8 cellular contexts compared by ENCODE assay signal in the genomic region with DNA sequence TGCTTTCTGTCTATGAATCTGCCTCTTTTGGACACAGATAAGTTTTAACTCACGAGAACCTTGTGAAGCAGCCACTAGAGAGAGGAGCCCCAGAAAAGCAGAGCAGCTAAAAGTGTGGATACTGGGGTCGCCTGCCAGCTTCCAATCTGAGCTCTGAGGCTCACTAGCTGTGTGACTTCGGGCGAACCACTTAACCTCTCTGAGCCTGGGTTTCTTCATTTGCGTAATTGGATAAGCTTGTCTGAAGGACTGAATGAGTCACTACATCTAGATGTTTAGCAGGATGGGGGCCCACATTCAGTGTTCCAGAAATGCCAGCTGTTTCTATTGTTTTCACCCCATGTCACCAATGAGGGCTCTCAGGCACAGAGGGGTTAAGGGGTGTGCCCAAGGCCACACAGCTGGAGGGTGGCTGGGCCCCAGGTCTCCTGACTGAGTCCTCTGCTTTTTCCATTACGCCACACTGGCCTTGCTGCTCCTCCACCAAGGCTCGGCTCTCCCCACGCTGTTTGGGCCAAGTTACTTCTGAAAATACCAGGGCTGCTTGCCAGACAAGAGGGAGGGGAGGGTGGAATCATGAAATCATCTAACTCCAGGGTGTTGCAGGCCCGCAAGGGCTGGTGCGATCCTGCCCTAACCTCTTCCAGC. TPM values are rescaled to one million over a fixed set of nuclear protein-coding genes. Genes with fewer than 3 reads are reported as not detected.
DNase-seq lines count a peak whose midpoint lies in the region; ATAC-seq and TF ChIP-seq lines count a peak whose summit lies in the region.

No MANE protein-coding gene starts in this region.

- no peak overlapping the region for H3K27ac ChIP-seq in SJCRH30

- DNase-seq in AG10803 (ENCODE audit: low read depth) (peak; percentile 99), SJCRH30 (peak; percentile 23 to 33), fibroblast of the aortic adventitia (ENCODE audit: low read depth) (peak; percentile 100), omental fat pad (ENCODE audit: low spot score) (peak; percentile 76), NK-92 (lab: John Stamatoyannopoulos, UW; ENCODE audit: unreplicated experiment) (no peak), DMS153 treated with DMSO at 0.1 percent for 48 hours (lab: John Stamatoyannopoulos, UW; ENCODE audit: unreplicated experiment) (no peak), NCI-H146 (lab: John Stamatoyannopoulos, UW) (no peak)
- DNase-seq in stimulated activated CD4-positive, alpha-beta T cell treated with anti-CD3 and anti-CD28 coated beads, Interleukin-15, amount 100 ng/mL, for 24 hours: no peak

- TF ChIP-seq CTCF in AG10803 (conservative IDR thresholded peaks at IDR 0.05; ENCODE audit: low read length) (no peak), fibroblast of the aortic adventitia (IDR thresholded peaks at IDR 0.05; ENCODE audit: insufficient read depth, low read length) (no peak), omental fat pad (IDR thresholded peaks at IDR 0.05) (no peak)

- H3K4me3 ChIP-seq in AG10803 (ENCODE audit: low read length): no peak overlapping the region
- no peak overlapping the region for H3K4me3 ChIP-seq in SJCRH30
- H3K4me3 ChIP-seq in fibroblast of the aortic adventitia (ENCODE audit: low read depth, low read length): no peak overlapping the region

- no peaks in the 10 kb centered on the region for H3K27me3 ChIP-seq in SJCRH30

- peaks cover 18% of the 10 kb centered on the region for H3K4me1 ChIP-seq in SJCRH30

- no peaks in the 10 kb centered on the region for H3K9me3 ChIP-seq in SJCRH30 (replicated peaks)

- peak; percentile 63 for ATAC-seq in omental fat pad (ENCODE audit: low FRiP score)

- H3K36me3 ChIP-seq in SJCRH30: no peaks in the 10 kb centered on the region

RNA-seq across cellular contexts. Expression of a gene that starts 36.2 kb away (rescaled TPM):
- total RNA-seq in SJCRH30 (2014; rRNA removed; shearing (Covaris generic)): 16.4 and 16.9 TPM in 2 replicates
- total RNA-seq in fibroblast of the aortic adventitia (ENCODE audit: low replicate concordance) (25.3 and 46.7 TPM in 2 replicates), omental fat pad (10 to 100 TPM; 29.3 to 47.1 (median 44.3) TPM)

Comparison
In these comparisons a context has a peak if more than half of its experiments do, and no peak if none do; other contexts are left out.
1. DNase-seq: peak in AG10803 (single experiment), SJCRH30 (2 of 2), fibroblast of the aortic adventitia (single experiment) and omental fat pad (single experiment); none in NK-92 (single experiment), stimulated activated CD4-positive, alpha-beta T cell treated with anti-CD3 and anti-CD28 coated beads, Interleukin-15, amount 100 ng/mL, for 24 hours (single experiment), DMS153 treated with DMSO at 0.1 percent for 48 hours (single experiment) and NCI-H146 (single experiment).